ENCODE assay signal across 10 cellular contexts in the genomic region with DNA sequence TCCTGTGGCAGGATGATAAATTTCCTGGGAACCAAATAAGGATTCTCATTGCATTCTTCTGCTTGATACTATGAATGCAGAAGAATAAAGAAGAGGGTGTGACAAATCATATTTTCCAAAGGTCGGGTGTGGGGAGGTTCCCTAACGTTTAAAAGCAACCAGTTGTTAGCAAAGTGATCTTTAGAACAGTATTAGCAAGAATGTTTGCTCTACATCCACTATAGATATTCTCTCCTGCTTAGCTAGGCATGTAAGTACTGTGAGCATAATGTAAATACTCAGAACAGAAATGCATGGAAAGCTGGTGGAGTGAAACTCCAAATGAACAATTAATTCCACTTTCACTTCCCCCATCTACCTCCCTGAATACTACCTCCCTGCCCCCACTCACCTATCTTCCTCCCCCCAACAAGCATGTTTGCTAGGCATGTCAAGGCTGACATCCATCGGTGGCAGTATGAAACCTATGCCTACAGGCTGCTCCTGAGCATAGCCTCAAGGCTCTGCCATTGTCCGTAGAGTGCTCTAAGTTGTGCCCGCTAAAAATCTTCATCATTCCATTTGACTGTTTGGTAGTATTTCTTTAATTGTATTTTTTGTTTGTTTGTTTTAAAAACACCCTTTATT.
DNase-seq lines count a peak whose midpoint lies in the region; ATAC-seq and TF ChIP-seq lines count a peak whose summit lies in the region.
"Had no signal": no experiment of that assay in that cellular context is flagged by ENCODE, and none has a peak within 500 bp of the region (broad histone marks: within the 10 kb centered on the region; RNA-seq: fewer than 3 reads in every experiment).

No MANE protein-coding gene starts in this region.

- 68% methylated on average over 5 of the region's 5 CpGs for WGBS in SK-N-SH (ENCODE audit: low lambda C conversion rate)
- 30 to 44% methylated on average over 3 to 5 of the region's 5 CpGs for WGBS in gastroesophageal sphincter (ENCODE audit: low coverage in 1 of 2), 2 donors
- WGBS in prostate gland, result 51% methylated on average over 5 of the region's 5 CpGs

- H3K4me1 ChIP-seq in SK-N-SH (ENCODE audit: control insufficient read depth in 1 of 2, insufficient read depth in 2 of 2, low read depth in 1 of 2, low read length in 1 of 2) (peaks cover 9 to 12% of the 10 kb centered on the region in 2 experiments; a peak in 3 of 4 replicates), gastroesophageal sphincter (peaks cover 4 to 64% (median 33%) of the 10 kb centered on the region in 3 donors), prostate gland (replicated peaks) (peaks cover 2% of the 10 kb centered on the region)

- ATAC-seq in gastroesophageal sphincter (peak; percentile 1), HG02610 (IDR thresholded peaks at IDR 0.05; ENCODE audit: unreplicated experiment) (no peak), GM21381 (IDR thresholded peaks at IDR 0.05; ENCODE audit: unreplicated experiment) (no peak)

- POLR2A ChIA-PET in SK-N-SH (lab: Yijun Ruan, JAX), result no interaction called here

- TF ChIP-seq RAD21 in SK-N-SH (IDR thresholded peaks at IDR 0.05; ENCODE audit: low read length), result no peak

- TF ChIP-seq POLR2A in gastroesophageal sphincter (IDR thresholded peaks at IDR 0.05), result no peak
- no peak for TF ChIP-seq POLR2A in prostate gland (IDR thresholded peaks at IDR 0.05)

- in situ Hi-C loops in Caki2 (cut with HindIII; ENCODE audit: low pct_unique_long_range_greater_than_20kb, low sequenced_read_pairs), result no loop called here

- H3K27ac ChIP-seq in SK-N-SH (ENCODE audit: low read depth in 2 of 2, low read length in 1 of 2), result peak overlapping the region; percentile 90 to 96
- H3K27ac ChIP-seq in gastroesophageal sphincter, result peak overlapping the region; percentile 91 to 100 (median 94)
- peak overlapping the region; percentile 73 to 77 for H3K27ac ChIP-seq in prostate gland
- H3K27ac ChIP-seq: RWPE1 had no signal

- H3K4me2 ChIP-seq in SK-N-SH, result peak overlapping the region; percentile 79

- CTCF ChIA-PET in SK-N-SH (lab: Yijun Ruan, JAX), result no interaction called here

- peaks cover 30% of the 10 kb centered on the region for H3K79me2 ChIP-seq in SK-N-SH (ENCODE audit: insufficient read depth)

- peaks cover 4% of the 10 kb centered on the region for H3F3A ChIP-seq in SK-N-SH (replicated peaks; ENCODE audit: insufficient read depth)

- peak overlapping the region; percentile 24; the same call in 1 of the 2 replicates for H2AFZ ChIP-seq in SK-N-SH (ENCODE audit: low read depth)

- peak overlapping the region; percentile 86 for H3K9ac ChIP-seq in SK-N-SH

- TF ChIP-seq EP300 in SK-N-SH (IDR thresholded peaks at IDR 0.05; ENCODE audit: borderline replicate concordance in 1 of 2, low read depth in 1 of 2, low read length in 1 of 2) (no peak), gastroesophageal sphincter (IDR thresholded peaks at IDR 0.05) (no peak)

- no peaks in the 10 kb centered on the region for H4K20me1 ChIP-seq in SK-N-SH (ENCODE audit: insufficient read depth)

- no peaks in the 10 kb centered on the region for H3K27me3 ChIP-seq in SK-N-SH (ENCODE audit: insufficient read depth)
- H3K27me3 ChIP-seq in gastroesophageal sphincter, result no peaks in the 10 kb centered on the region
- no peaks in the 10 kb centered on the region for H3K27me3 ChIP-seq in prostate gland (replicated peaks; ENCODE audit: insufficient read depth)

- no peaks in the 10 kb centered on the region for H3K9me2 ChIP-seq in SK-N-SH

- intact Hi-C loops in prostate gland (cut with DNase I), result loop anchor here (10.0 kb wide), 1 partner anchor 471 kb away; no protein-coding TSS in a partner anchor

- TF ChIP-seq CTCF in SK-N-SH (IDR thresholded peaks at IDR 0.05), result no peak
- no peak for TF ChIP-seq CTCF in gastroesophageal sphincter (IDR thresholded peaks at IDR 0.05)
- TF ChIP-seq CTCF in prostate gland (IDR thresholded peaks at IDR 0.05), result no peak

- DNase-seq in Caki2 (ENCODE audit: low read depth) (peak; percentile 54), SK-N-SH (no peak), prostate gland (ENCODE audit: low spot score) (no peak), HuH-7.5 (ENCODE audit: low spot score) (no peak), NCI-H1436 (lab: John Stamatoyannopoulos, UW) (no peak)
- DNase-seq: activated effector memory CD4-positive, alpha-beta T cell treated with anti-CD3 and anti-CD28 coated beads, Interleukin-2, amount 50 U/mL, for 16 hours had no signal

- H3K9me3 ChIP-seq in SK-N-SH, result no peaks in the 10 kb centered on the region
- no peaks in the 10 kb centered on the region for H3K9me3 ChIP-seq in gastroesophageal sphincter
- no peaks in the 10 kb centered on the region for H3K9me3 ChIP-seq in prostate gland

- H3K4me3 ChIP-seq in SK-N-SH (ENCODE audit: low read depth in 2 of 2, low read length in 1 of 2) (peak overlapping the region; percentile 49 to 66; a peak in 3 of 4 replicates), gastroesophageal sphincter (peak overlapping the region; percentile 53 to 68), prostate gland (peak overlapping the region in 1 of 2 donors; percentile 2)

- H3K36me3 ChIP-seq in SK-N-SH (replicated peaks in 1 of 2; ENCODE audit: control insufficient read depth in 1 of 2, insufficient read depth in 2 of 2, low read length in 1 of 2) (no peaks in the 10 kb centered on the region), gastroesophageal sphincter (no peaks in the 10 kb centered on the region), prostate gland (no peaks in the 10 kb centered on the region)

TF ChIP-seq in SK-N-SH, 30 proteins besides CTCF, POLR2A, EP300 and RAD21:
- TF ChIP-seq MXI1 (IDR thresholded peaks at IDR 0.05; ENCODE audit: low read depth, low read length) (no peak), FOSL2 (IDR thresholded peaks at IDR 0.05; ENCODE audit: borderline replicate concordance, low read depth) (no peak), YY1 (IDR thresholded peaks at IDR 0.05; ENCODE audit: low read depth) (no peak), POLR2AphosphoS5 (IDR thresholded peaks at IDR 0.05; ENCODE audit: low read depth, low read length) (no peak), TAF1 (IDR thresholded peaks at IDR 0.05; ENCODE audit: borderline replicate concordance, low read depth, low read length) (no peak), FOXM1 (IDR thresholded peaks at IDR 0.05; ENCODE audit: low read depth) (no peak), JUND (IDR thresholded peaks at IDR 0.05) (no peak), MAX (IDR thresholded peaks at IDR 0.05; ENCODE audit: low read depth) (no peak), CHD2 (IDR thresholded peaks at IDR 0.05; ENCODE audit: low read length, partially characterized antibody) (no peak), ELF1 (IDR thresholded peaks at IDR 0.05) (no peak), EZH2phosphoT487 (IDR thresholded peaks at IDR 0.05; ENCODE audit: borderline replicate concordance, low read depth) (no peak), MEF2A (IDR thresholded peaks at IDR 0.05; ENCODE audit: borderline replicate concordance, low read depth) (no peak)
- TF ChIP-seq, protein P1, sequence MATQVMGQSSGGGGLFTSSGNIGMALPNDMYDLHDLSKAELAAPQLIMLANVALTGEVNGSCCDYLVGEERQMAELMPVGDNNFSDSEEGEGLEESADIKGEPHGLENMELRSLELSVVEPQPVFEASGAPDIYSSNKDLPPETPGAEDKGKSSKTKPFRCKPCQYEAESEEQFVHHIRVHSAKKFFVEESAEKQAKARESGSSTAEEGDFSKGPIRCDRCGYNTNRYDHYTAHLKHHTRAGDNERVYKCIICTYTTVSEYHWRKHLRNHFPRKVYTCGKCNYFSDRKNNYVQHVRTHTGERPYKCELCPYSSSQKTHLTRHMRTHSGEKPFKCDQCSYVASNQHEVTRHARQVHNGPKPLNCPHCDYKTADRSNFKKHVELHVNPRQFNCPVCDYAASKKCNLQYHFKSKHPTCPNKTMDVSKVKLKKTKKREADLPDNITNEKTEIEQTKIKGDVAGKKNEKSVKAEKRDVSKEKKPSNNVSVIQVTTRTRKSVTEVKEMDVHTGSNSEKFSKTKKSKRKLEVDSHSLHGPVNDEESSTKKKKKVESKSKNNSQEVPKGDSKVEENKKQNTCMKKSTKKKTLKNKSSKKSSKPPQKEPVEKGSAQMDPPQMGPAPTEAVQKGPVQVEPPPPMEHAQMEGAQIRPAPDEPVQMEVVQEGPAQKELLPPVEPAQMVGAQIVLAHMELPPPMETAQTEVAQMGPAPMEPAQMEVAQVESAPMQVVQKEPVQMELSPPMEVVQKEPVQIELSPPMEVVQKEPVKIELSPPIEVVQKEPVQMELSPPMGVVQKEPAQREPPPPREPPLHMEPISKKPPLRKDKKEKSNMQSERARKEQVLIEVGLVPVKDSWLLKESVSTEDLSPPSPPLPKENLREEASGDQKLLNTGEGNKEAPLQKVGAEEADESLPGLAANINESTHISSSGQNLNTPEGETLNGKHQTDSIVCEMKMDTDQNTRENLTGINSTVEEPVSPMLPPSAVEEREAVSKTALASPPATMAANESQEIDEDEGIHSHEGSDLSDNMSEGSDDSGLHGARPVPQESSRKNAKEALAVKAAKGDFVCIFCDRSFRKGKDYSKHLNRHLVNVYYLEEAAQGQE (IDR thresholded peaks at IDR 0.05; ENCODE audit: low read depth, low read length), result no peak
